Comparison of ENCODE assay signal across 8 cellular contexts in genomic region chr13:65026505-65026904, GRCh38.
"Had no signal": no experiment of that assay in that cellular context is flagged by ENCODE, and none has a peak within 500 bp of the region (broad histone marks: within the 10 kb centered on the region; RNA-seq: fewer than 3 reads in every experiment).

No MANE protein-coding gene starts in this region.

- DNase-seq: IMR-90, Karpas-422, KG1 had no signal

- FAIRE-seq: HepG2, HTR-8/SVneo had no signal

- H3K27me3 Mint-ChIP-seq: IgD-negative memory B cell had no signal

- H3K4me1 Mint-ChIP-seq: IgD-negative memory B cell had no signal

- H3K9ac ChIP-seq: KMS-11 had no signal

- H3K27ac ChIP-seq: HL-60, KMS-11 had no signal

- H3K4me3 Mint-ChIP-seq: IgD-negative memory B cell had no signal

- H3K36me3 Mint-ChIP-seq: IgD-negative memory B cell had no signal

- H3K27ac Mint-ChIP-seq: IgD-negative memory B cell had no signal

- ATAC-seq: HepG2 had no signal

- H3K4me2 ChIP-seq: KMS-11 had no signal
